ENCODE assay signal across 11 cellular contexts in the genomic region with DNA sequence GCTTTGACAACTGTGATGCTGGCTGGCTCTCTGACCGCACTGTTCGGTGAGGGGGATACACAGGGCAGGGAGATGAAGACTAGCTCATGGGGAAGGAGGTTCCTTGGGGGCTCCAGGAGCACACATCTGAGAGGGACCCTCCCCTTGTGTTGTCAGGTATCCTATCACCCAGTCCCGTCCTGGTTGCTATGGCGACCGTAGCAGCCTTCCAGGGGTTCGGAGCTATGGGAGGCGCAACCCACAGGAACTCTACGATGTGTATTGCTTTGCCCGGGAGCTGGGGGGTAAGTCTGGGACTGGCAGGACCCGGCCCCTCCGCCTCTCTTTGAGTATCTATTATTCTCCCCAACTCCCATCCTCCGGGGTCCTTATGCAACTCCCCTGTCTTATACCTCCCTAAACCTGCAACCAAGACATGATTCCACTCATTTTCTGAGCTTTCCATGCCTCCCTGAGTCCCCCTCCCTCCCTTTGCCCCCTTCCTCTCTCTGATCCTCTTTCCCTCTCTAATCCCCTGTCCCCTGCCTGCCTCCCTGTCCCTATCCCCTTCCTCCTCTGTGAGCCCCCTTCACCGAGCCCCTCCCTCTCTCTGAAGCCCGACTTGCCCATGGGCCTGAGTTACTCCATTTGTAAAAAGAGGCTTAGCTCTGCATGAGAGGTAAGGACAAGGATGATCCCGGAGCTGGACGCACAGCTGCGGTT. TPM values are rescaled to one million over a fixed set of nuclear protein-coding genes. Genes with fewer than 3 reads are reported as not detected.
A peak's percentile ranks its signal among the peaks of the same experiment; 100 is the strongest.
DNase-seq lines count a peak whose midpoint lies in the region; ATAC-seq lines count a peak whose summit lies in the region.
"Had no signal": no experiment of that assay in that cellular context is flagged by ENCODE, and none has a peak within 500 bp of the region (broad histone marks: within the 10 kb centered on the region; RNA-seq: fewer than 3 reads in every experiment).

No MANE protein-coding gene starts in this region.

- 0 out of 2 replicates have a peak overlapping the region, but pooled peaks have one; percentile 43 for H2AFZ ChIP-seq in Karpas-422 (ENCODE audit: low read length)

- H3K36me3 Mint-ChIP-seq in T-helper 2 cell treated with Interferon-gamma antibody and Interleukin-4, amounts not matched to agents 5 μg/mL and 100 μg/mL, for 36 hours (ENCODE audit: low read depth) = no peaks in the 10 kb centered on the region

- H3K9me3 ChIP-seq in Karpas-422 (ENCODE audit: low read length) (no peaks in the 10 kb centered on the region), ectodermal cell (ENCODE audit: control insufficient read depth, low read length) (no peaks in the 10 kb centered on the region)

- H3K9me3 Mint-ChIP-seq in T-helper 2 cell treated with Interferon-gamma antibody and Interleukin-4, amounts not matched to agents 5 μg/mL and 100 μg/mL, for 36 hours = no peaks in the 10 kb centered on the region

- no peaks in the 10 kb centered on the region for H3K36me3 ChIP-seq in Karpas-422 (ENCODE audit: insufficient read depth, low read length)
- no peaks in the 10 kb centered on the region for H3K36me3 ChIP-seq in ectodermal cell (ENCODE audit: control insufficient read depth, insufficient read depth, low read length)
- no peaks in the 10 kb centered on the region for H3K36me3 ChIP-seq in rectal smooth muscle tissue (ENCODE audit: control insufficient read depth, insufficient read depth, low read length)

- no peak for DNase-seq in T-helper 2 cell treated with Interferon-gamma antibody and Interleukin-4, amounts not matched to agents 5 μg/mL and 100 μg/mL, for 36 hours (ENCODE audit: low spot score)
- DNase-seq in T-helper 2 cell (no peak), Karpas-422 (no peak), iPS-NIHi7 (ENCODE audit: extremely low spot score) (no peak)
- DNase-seq: NCI-H2081 had no signal

- peak overlapping the region; percentile 53 for H3K4me2 ChIP-seq in Karpas-422 (ENCODE audit: low read depth, low read length, poor library complexity, severe bottlenecking)

- H3K4me3 ChIP-seq in Karpas-422 (ENCODE audit: low read length) (peak overlapping the region; percentile 35; the same call in 1 of the 2 replicates), ectodermal cell (ENCODE audit: insufficient read depth, low read depth, low read length) (peak overlapping the region; percentile 18), rectal smooth muscle tissue (ENCODE audit: low read length) (peak overlapping the region; percentile 65)

- H3K4me1 ChIP-seq in Karpas-422 (ENCODE audit: low read length) (peaks cover 10% of the 10 kb centered on the region), ectodermal cell (ENCODE audit: control insufficient read depth, insufficient read depth, low read length) (no peaks in the 10 kb centered on the region), rectal smooth muscle tissue (ENCODE audit: control insufficient read depth, insufficient read depth, low read length) (no peaks in the 10 kb centered on the region)

- WGBS in ectodermal cell, 2 experiments = 66 to 67% methylated on average over 17 of the region's 17 CpGs

- H3K4me3 Mint-ChIP-seq in T-helper 2 cell treated with Interferon-gamma antibody and Interleukin-4, amounts not matched to agents 5 μg/mL and 100 μg/mL, for 36 hours = peak overlapping the region; percentile 56

- no peak overlapping the region for H3K27ac Mint-ChIP-seq in T-helper 2 cell treated with Interferon-gamma antibody and Interleukin-4, amounts not matched to agents 5 μg/mL and 100 μg/mL, for 36 hours

- H3K4me1 Mint-ChIP-seq in T-helper 2 cell treated with Interferon-gamma antibody and Interleukin-4, amounts not matched to agents 5 μg/mL and 100 μg/mL, for 36 hours (ENCODE audit: low read depth) = peaks cover 4% of the 10 kb centered on the region

- H3K9ac ChIP-seq in Karpas-422 (ENCODE audit: low read length) (peak overlapping the region; percentile 43; the same call in 1 of the 2 replicates), rectal smooth muscle tissue (ENCODE audit: low read length) (no peak overlapping the region)

- no peaks in the 10 kb centered on the region for H3K9me2 ChIP-seq in Karpas-422 (replicated peaks; ENCODE audit: insufficient read depth, low read length)

- no peaks in the 10 kb centered on the region for H3K79me2 ChIP-seq in Karpas-422 (ENCODE audit: low read length)

- H3K27ac ChIP-seq in Karpas-422 (ENCODE audit: low read length) (no peak overlapping the region), ectodermal cell (ENCODE audit: insufficient read depth, low read depth, low read length, poor library complexity, severe bottlenecking) (no peak overlapping the region), rectal smooth muscle tissue (ENCODE audit: low read depth, low read length) (no peak overlapping the region)

- ATAC-seq in GM21390 (IDR thresholded peaks at IDR 0.05; ENCODE audit: unreplicated experiment) (no peak), GM18867 (IDR thresholded peaks at IDR 0.05; ENCODE audit: unreplicated experiment) (no peak)

- H4K20me1 ChIP-seq in Karpas-422 (ENCODE audit: insufficient read depth, low read depth, low read length) = no peaks in the 10 kb centered on the region

- peaks cover 9% of the 10 kb centered on the region for H3K27me3 Mint-ChIP-seq in T-helper 2 cell treated with Interferon-gamma antibody and Interleukin-4, amounts not matched to agents 5 μg/mL and 100 μg/mL, for 36 hours (ENCODE audit: low read depth)

- H3K27me3 ChIP-seq in Karpas-422 (ENCODE audit: low read length) = no peaks in the 10 kb centered on the region
- H3K27me3 ChIP-seq in ectodermal cell (ENCODE audit: control insufficient read depth, insufficient read depth, low read length, poor library complexity, severe bottlenecking) = peaks cover 33% of the 10 kb centered on the region
- peaks cover 12% of the 10 kb centered on the region for H3K27me3 ChIP-seq in rectal smooth muscle tissue (ENCODE audit: control insufficient read depth, insufficient read depth, low read length)

RNA-seq across cellular contexts. Expression of gene NCAN, which starts 12.5 kb away (rescaled TPM):
- total RNA-seq in Karpas-422 (2014; rRNA removed; shearing (Covaris generic); ENCODE audit: low replicate concordance) = not detected in 2 replicates
- polyA plus RNA-seq in ectodermal cell (2013, experiment 1 of 4) = 16.0 TPM
- polyA plus RNA-seq in ectodermal cell (2013, experiment 2 of 4) = 17.3 TPM
- 11.9 TPM for polyA plus RNA-seq in ectodermal cell (2013, experiment 3 of 4)
- 16.5 TPM for polyA plus RNA-seq in ectodermal cell (2013, experiment 4 of 4)
- total RNA-seq: HT1080, left ventricle myocardium superior had no signal

RNA-seq across cellular contexts. Expression of gene NR2C2AP, which starts 21.1 kb away (rescaled TPM):
- total RNA-seq in Karpas-422 (2014; rRNA removed; shearing (Covaris generic); ENCODE audit: low replicate concordance) = 6.9 and 21.4 TPM in 2 replicates
- 12.8 TPM for polyA plus RNA-seq in ectodermal cell (2013, experiment 1 of 4)
- 9.9 TPM for polyA plus RNA-seq in ectodermal cell (2013, experiment 2 of 4)
- 7.7 TPM for polyA plus RNA-seq in ectodermal cell (2013, experiment 3 of 4)
- 9.3 TPM for polyA plus RNA-seq in ectodermal cell (2013, experiment 4 of 4)

RNA-seq across cellular contexts. Expression of gene RFXANK, which starts 32.2 kb away (rescaled TPM):
- 170 and 176 TPM in 2 replicates for total RNA-seq in Karpas-422 (2014; rRNA removed; shearing (Covaris generic); ENCODE audit: low replicate concordance)
- 97.4 TPM for polyA plus RNA-seq in ectodermal cell (2013, experiment 1 of 4)
- 106 TPM for polyA plus RNA-seq in ectodermal cell (2013, experiment 2 of 4)
- polyA plus RNA-seq in ectodermal cell (2013, experiment 3 of 4) = 75.9 TPM
- 89.9 TPM for polyA plus RNA-seq in ectodermal cell (2013, experiment 4 of 4)

RNA-seq across cellular contexts. Expression of gene BORCS8, which starts 32.3 kb away (rescaled TPM):
- total RNA-seq in Karpas-422 (2014; rRNA removed; shearing (Covaris generic); ENCODE audit: low replicate concordance) = 6.6 and 12.3 TPM in 2 replicates
- polyA plus RNA-seq in ectodermal cell (2013, experiment 1 of 4) = 21.5 TPM
- polyA plus RNA-seq in ectodermal cell (2013, experiment 2 of 4) = 19.8 TPM
- polyA plus RNA-seq in ectodermal cell (2013, experiment 3 of 4) = 13.6 TPM
- polyA plus RNA-seq in ectodermal cell (2013, experiment 4 of 4) = 17.3 TPM

RNA-seq across cellular contexts. Expression of gene TM6SF2, which starts 48.8 kb away (rescaled TPM):
- total RNA-seq in Karpas-422 (2014; rRNA removed; shearing (Covaris generic); ENCODE audit: low replicate concordance) = not detected in 2 replicates
- polyA plus RNA-seq in ectodermal cell (2013, experiment 1 of 4) = 8.0 TPM
- 6.2 TPM for polyA plus RNA-seq in ectodermal cell (2013, experiment 2 of 4)
- 8.7 TPM for polyA plus RNA-seq in ectodermal cell (2013, experiment 3 of 4)
- 8.7 TPM for polyA plus RNA-seq in ectodermal cell (2013, experiment 4 of 4)
